In the genomic region with DNA sequence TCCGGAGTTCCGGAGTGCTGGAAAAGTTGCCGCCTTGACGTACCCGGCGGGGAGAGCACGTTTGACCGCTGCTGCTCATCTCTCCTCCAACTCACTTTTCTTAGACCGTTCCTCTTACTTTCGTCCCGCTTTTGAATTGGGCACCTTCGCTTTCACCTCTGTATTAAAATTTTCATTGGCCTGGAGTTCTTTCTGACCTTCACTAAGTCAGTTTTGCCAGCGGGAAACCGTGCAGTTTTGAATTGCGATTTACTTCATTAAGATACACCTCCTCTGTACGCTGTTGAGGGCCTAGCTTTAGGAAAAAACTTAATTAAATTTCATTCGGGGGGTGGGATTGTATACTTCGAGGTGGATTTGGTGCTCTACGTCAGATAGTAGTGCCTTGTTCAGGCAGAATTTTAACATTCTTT, we compare ENCODE assay signal across 8 cellular contexts. TPM values are rescaled to one million over a fixed set of nuclear protein-coding genes. Genes with fewer than 3 reads are reported as not detected.
DNase-seq lines count a peak whose midpoint lies in the region; ATAC-seq, FAIRE-seq and TF ChIP-seq lines count a peak whose summit lies in the region.

No MANE protein-coding gene starts in this region.

- peak overlapping the region; percentile 78 to 89 for H3K9ac ChIP-seq in kidney (ENCODE audit: low read length in 2 of 2)

- peak overlapping the region; percentile 54 to 83 for H3K4me3 ChIP-seq in kidney (ENCODE audit: low read length in 2 of 2)
- H3K4me3 ChIP-seq in testis, result peak overlapping the region; percentile 100

- H3K27me3 ChIP-seq in testis, result no peaks in the 10 kb centered on the region

- CTCF ChIA-PET in activated CD4-positive, alpha-beta T cell treated with anti-CD3 and anti-CD28 coated beads, Interleukin-2, amount 10 ng/mL, durations not matched to agents 7 days and 5 days (lab: Charles Lee), result interaction anchor here (0.9 to 3.0 kb wide), 3 partner anchors 19 to 66 kb away, joined by 3 to 13 read pairs (median 9); a partner anchor contains a TSS

- H3K4me1 ChIP-seq in kidney (ENCODE audit: control insufficient read depth in 1 of 2, insufficient read depth in 1 of 2, low read depth in 1 of 2, low read length in 2 of 2) (peaks cover 6 to 10% of the 10 kb centered on the region in 2 donors), testis (peaks cover 14% of the 10 kb centered on the region)

- H3K27ac ChIP-seq in kidney (ENCODE audit: low read depth in 2 of 2, low read length in 2 of 2) (peak overlapping the region; percentile 96 to 97), testis (peak overlapping the region; percentile 98 to 99)

- TF ChIP-seq CTCF in kidney (IDR thresholded peaks at IDR 0.05; ENCODE audit: borderline replicate concordance, extremely low read depth, insufficient read depth) (no peak), testis (IDR thresholded peaks at IDR 0.05) (no peak)

- intact Hi-C loops in kidney (cut with DNase I) (no loop called here), testis (cut with DNase I; ENCODE audit: low total_unique reads) (no loop called here)

- H3K36me3 ChIP-seq in kidney (ENCODE audit: control insufficient read depth in 1 of 2, insufficient read depth in 2 of 2, low read length in 2 of 2) (no peaks in the 10 kb centered on the region), testis (ENCODE audit: low read depth, missing control alignments) (no peaks in the 10 kb centered on the region)

- H3K27me3 Mint-ChIP-seq in activated CD4-positive, alpha-beta T cell treated with anti-CD3 and anti-CD28 coated beads, Interleukin-2, amount 10 ng/mL, durations not matched to agents 7 days and 5 days, result no peaks in the 10 kb centered on the region
- no peaks in the 10 kb centered on the region for H3K27me3 Mint-ChIP-seq in activated T-helper 17 cell treated with anti-CD3 and anti-CD28 coated beads, Interleukin-2, amount 50 U/mL, for 72 hours

- H3K27ac Mint-ChIP-seq in activated CD4-positive, alpha-beta T cell treated with anti-CD3 and anti-CD28 coated beads, Interleukin-2, amount 10 ng/mL, durations not matched to agents 7 days and 5 days, result peak overlapping the region; percentile 96
- peak overlapping the region; percentile 82 for H3K27ac Mint-ChIP-seq in activated T-helper 17 cell treated with anti-CD3 and anti-CD28 coated beads, Interleukin-2, amount 50 U/mL, for 72 hours

- peaks cover 33% of the 10 kb centered on the region for H3K4me1 Mint-ChIP-seq in activated CD4-positive, alpha-beta T cell treated with anti-CD3 and anti-CD28 coated beads, Interleukin-2, amount 10 ng/mL, durations not matched to agents 7 days and 5 days
- H3K4me1 Mint-ChIP-seq in activated T-helper 17 cell treated with anti-CD3 and anti-CD28 coated beads, Interleukin-2, amount 50 U/mL, for 72 hours, result peaks cover 3% of the 10 kb centered on the region

- peaks cover 10% of the 10 kb centered on the region for H3K36me3 Mint-ChIP-seq in activated CD4-positive, alpha-beta T cell treated with anti-CD3 and anti-CD28 coated beads, Interleukin-2, amount 10 ng/mL, durations not matched to agents 7 days and 5 days (ENCODE audit: low read depth)
- H3K36me3 Mint-ChIP-seq in activated T-helper 17 cell treated with anti-CD3 and anti-CD28 coated beads, Interleukin-2, amount 50 U/mL, for 72 hours (ENCODE audit: low read depth), result peaks cover 6% of the 10 kb centered on the region

- peak; percentile 4 for ATAC-seq in HG02981 (IDR thresholded peaks at IDR 0.05; ENCODE audit: unreplicated experiment)
- ATAC-seq in activated T-helper 17 cell treated with anti-CD3 and anti-CD28 coated beads, Interleukin-2, amount 50 U/mL, for 72 hours (replicated peaks), result peak; percentile 2

- H3K9me3 ChIP-seq in kidney (ENCODE audit: control insufficient read depth in 1 of 2, low read length in 2 of 2) (no peaks in the 10 kb centered on the region), testis (no peaks in the 10 kb centered on the region)

- peak overlapping the region; percentile 100 for H3K4me3 Mint-ChIP-seq in activated CD4-positive, alpha-beta T cell treated with anti-CD3 and anti-CD28 coated beads, Interleukin-2, amount 10 ng/mL, durations not matched to agents 7 days and 5 days
- peak overlapping the region; percentile 84 for H3K4me3 Mint-ChIP-seq in activated T-helper 17 cell treated with anti-CD3 and anti-CD28 coated beads, Interleukin-2, amount 50 U/mL, for 72 hours

- DNase-seq in activated CD4-positive, alpha-beta T cell treated with anti-CD3 and anti-CD28 coated beads, Interleukin-2, amount 10 ng/mL, durations not matched to agents 7 days and 5 days, result no peak
- DNase-seq in activated CD4-positive, alpha-beta T cell treated with anti-CD3 and anti-CD28 coated beads, Interleukin-2, amount 50 U/mL, for 1 hour, result no peak
- DNase-seq in kidney (no peak), testis (no peak), NCI-H2171 (lab: John Stamatoyannopoulos, UW) (no peak), amygdala (lab: John Stamatoyannopoulos, UW) (no peak)

- POLR2A ChIA-PET in activated CD4-positive, alpha-beta T cell treated with anti-CD3 and anti-CD28 coated beads, Interleukin-2, amount 10 ng/mL, durations not matched to agents 7 days and 5 days (lab: Charles Lee), result no interaction called here

- no peak for TF ChIP-seq POLR2A in testis (IDR thresholded peaks at IDR 0.05)

- WGBS in testis, 2 donors, result 0% methylated on average over 19 of the region's 19 CpGs

- H3K9me3 Mint-ChIP-seq in activated CD4-positive, alpha-beta T cell treated with anti-CD3 and anti-CD28 coated beads, Interleukin-2, amount 10 ng/mL, durations not matched to agents 7 days and 5 days, result no peaks in the 10 kb centered on the region
- no peaks in the 10 kb centered on the region for H3K9me3 Mint-ChIP-seq in activated T-helper 17 cell treated with anti-CD3 and anti-CD28 coated beads, Interleukin-2, amount 50 U/mL, for 72 hours

- no peak for FAIRE-seq in kidney (lab: Jason Lieb, UNC)

RNA-seq across cellular contexts. Expression of a gene that starts 1.3 kb away (rescaled TPM):
- total RNA-seq in activated CD4-positive, alpha-beta T cell treated with anti-CD3 and anti-CD28 coated beads, Interleukin-2, amount 10 ng/mL, durations not matched to agents 7 days and 5 days, result 10 to 100 TPM; 92.1 to 99.2 TPM
- total RNA-seq in activated T-helper 17 cell treated with anti-CD3 and anti-CD28 coated beads, Interleukin-2, amount 50 U/mL, for 72 hours, result 100 to 1,000 TPM in 1 of 2 donors, 10 to 100 TPM in 1; 83.5 to 113 TPM
- total RNA-seq in kidney, result 43.9 TPM
- polyA plus RNA-seq in kidney (ENCODE audit: insufficient read depth, low read depth, low replicate concordance), result 21.1 TPM
- total RNA-seq in testis, result 100 to 1,000 TPM in 1 of 2 donors, 10 to 100 TPM in 1; 90.2 to 129 TPM
- 259 TPM for polyA plus RNA-seq in testis (ENCODE audit: insufficient read depth, low read depth, low replicate concordance)

RNA-seq across cellular contexts. Expression of a gene that starts 17.5 kb away (rescaled TPM):
- total RNA-seq in activated CD4-positive, alpha-beta T cell treated with anti-CD3 and anti-CD28 coated beads, Interleukin-2, amount 10 ng/mL, durations not matched to agents 7 days and 5 days, result 10 to 100 TPM; 26.7 to 27.9 TPM
- total RNA-seq in activated T-helper 17 cell treated with anti-CD3 and anti-CD28 coated beads, Interleukin-2, amount 50 U/mL, for 72 hours, result 10 to 100 TPM; 21.5 to 23.2 TPM
- total RNA-seq in kidney (36.8 TPM), testis (10 to 100 TPM; 36.2 to 40.1 TPM)
- polyA plus RNA-seq in kidney (ENCODE audit: insufficient read depth, low read depth, low replicate concordance) (16.1 TPM), testis (ENCODE audit: insufficient read depth, low read depth, low replicate concordance) (25.5 TPM)
